In the genomic region with DNA sequence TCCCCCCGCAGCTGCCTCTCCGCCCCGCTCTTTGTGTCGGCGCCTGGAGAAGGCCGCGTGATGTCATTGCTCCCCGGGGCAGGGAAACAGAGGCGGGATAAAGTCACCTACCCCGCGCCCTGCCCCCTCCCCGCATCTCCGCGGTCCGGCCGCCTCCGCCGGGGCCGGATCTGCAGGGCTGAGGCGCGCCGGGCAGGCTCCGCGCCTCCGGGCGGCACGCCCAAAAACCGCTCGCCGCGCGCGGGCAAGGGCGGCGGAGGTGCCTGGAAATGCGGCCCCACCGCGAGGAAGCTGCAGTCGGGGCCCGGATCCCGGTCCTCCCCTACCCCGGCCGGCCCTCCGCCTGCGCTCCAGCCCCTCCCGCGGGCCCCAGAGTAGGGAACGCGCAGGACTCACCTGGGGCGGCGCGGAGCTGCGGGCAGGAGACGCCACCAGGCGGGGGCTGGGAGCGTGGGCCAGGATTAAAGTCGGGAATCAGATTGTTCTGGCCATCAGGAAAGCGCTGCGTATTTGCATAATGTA, we compare ENCODE assay signal across 8 cellular contexts. TPM values are rescaled to one million over a fixed set of nuclear protein-coding genes. Genes with fewer than 3 reads are reported as not detected.
DNase-seq lines count a peak whose midpoint lies in the region; ATAC-seq, FAIRE-seq and TF ChIP-seq lines count a peak whose summit lies in the region.

FAXC (minus strand) TSS at position 55 of the 522 bp plus-strand sequence. CDS start 302 bp downstream, outside the sequence.

- H3K4me3 Mint-ChIP-seq in MCF 10A (ENCODE audit: unreplicated experiment) (peak within 1 kb of the TSS; percentile 63), immature natural killer cell (peak within 1 kb of the TSS in 4 of 5 donors; percentile 28 to 67 (median 38))

- no peaks in the 10 kb centered on the region for H3K4me1 Mint-ChIP-seq in MCF 10A (ENCODE audit: insufficient read depth, unreplicated experiment)
- H3K4me1 Mint-ChIP-seq in immature natural killer cell, result peaks cover 6 to 7% of the 10 kb centered on the region in 2 donors

- H3K9me3 ChIP-seq in A549, result no peaks in the 10 kb centered on the region

- H3K9me3 Mint-ChIP-seq in MCF 10A (ENCODE audit: unreplicated experiment), result no peaks in the 10 kb centered on the region
- peaks cover 0 to 9% (median 0%) of the 10 kb centered on the region in 6 donors for H3K9me3 Mint-ChIP-seq in immature natural killer cell

- intact Hi-C loops in MCF 10A (cut with micrococcal nuclease), result loop anchor here (1.0 kb wide), 1 partner anchor 15 kb away; no protein-coding TSS in a partner anchor

- H3K36me3 Mint-ChIP-seq in MCF 10A (ENCODE audit: insufficient read depth, unreplicated experiment) (no peaks in the 10 kb centered on the region), immature natural killer cell (no peaks in the 10 kb centered on the region)

- H3K4me2 ChIP-seq in A549, result peak within 1 kb of the TSS; percentile 90

- H3K27me3 Mint-ChIP-seq in MCF 10A (ENCODE audit: insufficient read depth, unreplicated experiment), result peaks cover 15% of the 10 kb centered on the region
- peaks cover 0 to 34% (median 5%) of the 10 kb centered on the region in 3 donors for H3K27me3 Mint-ChIP-seq in immature natural killer cell (ENCODE audit: low read depth in 3 of 3)

- TF ChIP-seq CTCF in A549 (IDR thresholded peaks at IDR 0.05), result peak; percentile 31
- no peak for TF ChIP-seq CTCF in MCF 10A (IDR thresholded peaks at IDR 0.05; ENCODE audit: unreplicated experiment)

- peak within 1 kb of the TSS; percentile 68 for H3K4me3 ChIP-seq in A549
- H3K4me3 ChIP-seq in skin epidermis, result peak within 1 kb of the TSS; percentile 35 to 53 (median 42)

- H3K27ac ChIP-seq in A549, result peak within 1 kb of the TSS; percentile 70 to 94
- peak within 1 kb of the TSS in 3 of 21 experiments; percentile 11 to 58 (median 43) for H3K27ac ChIP-seq in skin epidermis

- TF ChIP-seq EP300 in A549 (IDR thresholded peaks at IDR 0.05), result no peak

- peaks cover 8% of the 10 kb centered on the region for H3K4me1 ChIP-seq in A549

- POLR2A ChIA-PET in A549 (lab: Yijun Ruan, JAX), result interaction anchor here (1.9 kb wide), 1 partner anchor 44 kb away, joined by 8 read pairs; the partner anchor contains the start of gene COQ3
- POLR2A ChIA-PET in MCF 10A (lab: Yijun Ruan, JAX), result interaction anchor here (0.7 to 3.4 kb wide), 13 partner anchors 9 to 219 kb away, joined by 3 to 14 read pairs (median 3); partner anchors contain the start of genes CCNC and COQ3

- TF ChIP-seq RAD21 in A549 (conservative IDR thresholded peaks at IDR 0.05 in 1 of 2, IDR thresholded peaks at IDR 0.05 in 1 of 2), result peak in 1 of 2 experiments; percentile 27; a peak in 1 of 5 replicates

- FAIRE-seq in A549 (lab: Jason Lieb, UNC), result no peak
- no peak for FAIRE-seq in GM12892 (lab: Jason Lieb, UNC)

- ATAC-seq in A549 (peak; percentile 85 to 92), HG03095 (IDR thresholded peaks at IDR 0.05; ENCODE audit: unreplicated experiment) (peak; percentile 49)

- WGBS in A549 (ENCODE audit: missing lambda C conversion rate), result 4% methylated on average over 3 of the region's 59 CpGs

- no peak within 1 kb of the TSS for H3K27ac Mint-ChIP-seq in MCF 10A (ENCODE audit: low read depth, unreplicated experiment)
- no peak within 1 kb of the TSS for H3K27ac Mint-ChIP-seq in immature natural killer cell

- peak; percentile 34 to 44 for DNase-seq in A549 (ENCODE audit: low read depth in 1 of 2, low spot score in 1 of 2)
- peak; percentile 43 for DNase-seq in GM12892 (ENCODE audit: insufficient read length)
- DNase-seq in NCI-H82 treated with DMSO at 0.1 percent for 48 hours (lab: John Stamatoyannopoulos, UW; ENCODE audit: unreplicated experiment), result peak; percentile 33
- peak; percentile 73 for DNase-seq in MCF 10A (ENCODE audit: unreplicated experiment)
- DNase-seq in immature natural killer cell, result no peak
- DNase-seq in A172 (ENCODE audit: low spot score), result no peak

- TF ChIP-seq POLR2A in A549 (IDR thresholded peaks at IDR 0.05; ENCODE audit: low read length), result no peak
- no peak for TF ChIP-seq POLR2A in GM12892 (IDR thresholded peaks at IDR 0.05; ENCODE audit: low read depth, low read length)

- CTCF ChIA-PET in A549 (lab: Yijun Ruan, JAX) (no interaction called here), MCF 10A (lab: Yijun Ruan, JAX) (interaction anchor here (1.0 to 7.7 kb wide), 8 partner anchors 12 to 83 kb away, joined by 3 to 92 read pairs (median 7); no protein-coding TSS in a partner anchor)

- no TSS peak for BruUV-seq in MCF 10A (replicated peaks; lab: Mats Ljungman, UMichigan)

TF ChIP-seq in A549, 52 proteins besides CTCF, POLR2A, EP300 and RAD21:
- TF ChIP-seq BHLHE40 (IDR thresholded peaks at IDR 0.05; ENCODE audit: low read depth, low read length) (no peak), EHF (CRISPR knock-in tag; IDR thresholded peaks at IDR 0.05) (no peak), POLR2AphosphoS2 (conservative IDR thresholded peaks at IDR 0.05; ENCODE audit: low read length) (no peak), PHF8 (IDR thresholded peaks at IDR 0.05; ENCODE audit: borderline replicate concordance, low read depth) (peak; percentile 46; the same call in 1 of the 2 replicates)
- TF ChIP-seq, protein P1, sequence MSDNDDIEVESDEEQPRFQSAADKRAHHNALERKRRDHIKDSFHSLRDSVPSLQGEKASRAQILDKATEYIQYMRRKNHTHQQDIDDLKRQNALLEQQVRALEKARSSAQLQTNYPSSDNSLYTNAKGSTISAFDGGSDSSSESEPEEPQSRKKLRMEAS (IDR thresholded peaks at IDR 0.05), result 0 out of 2 replicates have a peak, but pooled peaks have one; percentile 17
- TF ChIP-seq, protein P2, sequence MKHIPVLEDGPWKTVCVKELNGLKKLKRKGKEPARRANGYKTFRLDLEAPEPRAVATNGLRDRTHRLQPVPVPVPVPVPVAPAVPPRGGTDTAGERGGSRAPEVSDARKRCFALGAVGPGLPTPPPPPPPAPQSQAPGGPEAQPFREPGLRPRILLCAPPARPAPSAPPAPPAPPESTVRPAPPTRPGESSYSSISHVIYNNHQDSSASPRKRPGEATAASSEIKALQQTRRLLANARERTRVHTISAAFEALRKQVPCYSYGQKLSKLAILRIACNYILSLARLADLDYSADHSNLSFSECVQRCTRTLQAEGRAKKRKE (CRISPR knock-in tag; IDR thresholded peaks at IDR 0.05; ENCODE audit: low read depth), result no peak

RNA-seq across cellular contexts. Expression of gene FAXC, which starts in this region (rescaled TPM):
- polyA plus RNA-seq in A549 (2011; rRNA removed), result 8.4 and 9.8 TPM in 2 replicates
- 4.0 and 4.3 TPM in 2 replicates for polyA plus RNA-seq in A549 (2012; cell fraction: cytosol; rRNA removed)
- 2.1 and 5.5 TPM in 2 replicates for polyA plus RNA-seq in A549 (2012; cell fraction: nucleus; rRNA removed)
- 5.1 to 5.8 TPM (median 5.2 TPM) in 3 replicates for polyA plus RNA-seq in A549 (2017; fragmentation: RNase III; extraction: RNeasy Plus Mini Kit Qiagen cat#74134 plus additional on column Dnase treatment)
- 5.3 and 6.4 TPM in 2 replicates for polyA minus RNA-seq in A549 (2011; rRNA and poly(A)+ RNA removed)
- not detected for polyA plus RNA-seq in GM12892 (2012; ENCODE audit: missing spikeins)
- total RNA-seq in MCF 10A (2022), result 2.3 and 3.6 TPM in 2 replicates
- polyA plus RNA-seq in immature natural killer cell, result not detected
- total RNA-seq in A172 (2014; rRNA removed; shearing (Covaris generic)), result 8.1 and 10.9 TPM in 2 replicates

Comparison
In these comparisons a context has a peak if more than half of its experiments do, and no peak if none do; other contexts are left out.
1. DNase-seq: peak in A549 (2 of 2), GM12892 (single experiment), NCI-H82 treated with DMSO at 0.1 percent for 48 hours (single experiment) and MCF 10A (single experiment); none in immature natural killer cell (0 of 3) and A172 (single experiment).